Comparison of ENCODE assay signal across 8 cellular contexts in the genomic region with DNA sequence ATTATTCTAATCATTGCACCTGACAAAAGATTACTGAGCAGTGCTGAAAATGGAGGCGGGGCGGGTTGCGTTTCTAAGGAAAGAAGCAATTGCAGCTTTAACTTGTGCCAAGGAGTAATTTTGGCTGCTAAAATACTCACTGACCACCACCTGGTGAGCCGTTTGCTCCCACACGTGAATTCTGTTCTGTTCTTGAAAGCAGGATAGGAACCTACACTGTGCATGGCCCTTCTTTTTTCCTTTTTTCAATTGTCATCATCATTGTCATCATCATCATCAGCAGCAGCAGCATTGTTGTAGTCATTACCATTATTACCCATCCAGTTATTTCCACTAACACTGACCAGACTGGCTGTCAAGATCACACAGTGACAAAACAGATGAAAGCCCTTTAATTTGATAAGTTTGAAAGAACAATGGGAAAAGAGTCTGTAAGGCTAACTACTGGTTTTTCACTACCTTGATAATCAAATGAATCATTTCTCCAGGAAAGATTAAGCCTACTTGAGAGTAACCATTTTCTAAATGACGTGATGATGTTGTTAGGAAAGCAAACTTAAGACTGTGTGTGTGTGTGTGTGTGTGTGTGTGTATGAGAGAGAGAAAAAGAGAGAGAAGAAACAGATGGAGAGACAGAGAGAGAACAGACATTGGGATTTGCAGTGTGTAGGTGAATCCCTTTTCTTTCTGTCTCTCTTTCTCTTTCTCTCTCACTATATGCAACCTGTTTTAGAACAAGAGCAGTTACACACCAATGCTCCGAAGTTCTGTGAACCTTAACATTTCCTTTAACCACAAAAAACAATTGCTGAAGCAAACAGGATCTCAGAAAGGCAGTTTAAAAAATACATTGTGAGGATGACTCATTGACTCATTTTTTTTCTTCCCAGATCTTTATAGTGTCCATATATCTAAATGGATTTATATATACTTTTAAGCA. TPM values are rescaled to one million over a fixed set of nuclear protein-coding genes. Genes with fewer than 3 reads are reported as not detected.
DNase-seq lines count a peak whose midpoint lies in the region; ATAC-seq, FAIRE-seq and TF ChIP-seq lines count a peak whose summit lies in the region.

No MANE protein-coding gene starts in this region.

- peaks cover 14% of the 10 kb centered on the region for H3K4me1 ChIP-seq in Caco-2

- H3K4me3 ChIP-seq in Caco-2 (ENCODE audit: low read depth, low read length), result no peak overlapping the region

- H3K27ac Mint-ChIP-seq in activated CD4-positive, alpha-beta memory T cell treated with anti-CD3 and anti-CD28 coated beads for 36 hours, result peak overlapping the region; percentile 97
- peak overlapping the region; percentile 87 to 98 (median 95) for H3K27ac Mint-ChIP-seq in naive thymus-derived CD8-positive, alpha-beta T cell
- no peak overlapping the region for H3K27ac Mint-ChIP-seq in Caco-2 (ENCODE audit: unreplicated experiment)

- peaks cover 80% of the 10 kb centered on the region for H3K4me1 Mint-ChIP-seq in activated CD4-positive, alpha-beta memory T cell treated with anti-CD3 and anti-CD28 coated beads for 36 hours (ENCODE audit: low read depth)
- H3K4me1 Mint-ChIP-seq in naive thymus-derived CD8-positive, alpha-beta T cell, result peaks cover 30 to 70% (median 51%) of the 10 kb centered on the region in 4 donors
- no peaks in the 10 kb centered on the region for H3K4me1 Mint-ChIP-seq in Caco-2 (ENCODE audit: low read depth, unreplicated experiment)

- peaks cover 20% of the 10 kb centered on the region for H3K36me3 Mint-ChIP-seq in activated CD4-positive, alpha-beta memory T cell treated with anti-CD3 and anti-CD28 coated beads for 36 hours
- peaks cover 64 to 80% (median 70%) of the 10 kb centered on the region in 3 donors for H3K36me3 Mint-ChIP-seq in naive thymus-derived CD8-positive, alpha-beta T cell
- H3K36me3 Mint-ChIP-seq in Caco-2 (ENCODE audit: insufficient read depth, unreplicated experiment), result no peaks in the 10 kb centered on the region

- H3K36me3 ChIP-seq in Caco-2 (ENCODE audit: control insufficient read depth, insufficient read depth, low read length), result no peaks in the 10 kb centered on the region

- DNase-seq in GM18507 (ENCODE audit: extremely low spot score, insufficient read length, low read depth) (no peak), inferior parietal cortex (ENCODE audit: extremely low spot score) (no peak), NCI-H1417 treated with DMSO at 0.1 percent for 48 hours (lab: John Stamatoyannopoulos, UW) (no peak), Caco-2 (no peak), NCI-H1092 (lab: John Stamatoyannopoulos, UW) (no peak)
- DNase-seq in activated CD4-positive, alpha-beta memory T cell treated with anti-CD3 and anti-CD28 coated beads for 36 hours, result no peak
- DNase-seq in naive thymus-derived CD8-positive, alpha-beta T cell, result peak in 3 of 10 donors; percentile 57 to 75 (median 73)

- peaks cover 2% of the 10 kb centered on the region for H3K27me3 Mint-ChIP-seq in activated CD4-positive, alpha-beta memory T cell treated with anti-CD3 and anti-CD28 coated beads for 36 hours
- no peaks in the 10 kb centered on the region for H3K27me3 Mint-ChIP-seq in naive thymus-derived CD8-positive, alpha-beta T cell
- H3K27me3 Mint-ChIP-seq in Caco-2 (ENCODE audit: insufficient read depth, unreplicated experiment), result no peaks in the 10 kb centered on the region

- intact Hi-C loops in activated CD4-positive, alpha-beta memory T cell treated with anti-CD3 and anti-CD28 coated beads for 36 hours (cut with micrococcal nuclease), result loop anchor here (1.0 to 10.0 kb wide), 10 partner anchors 8 to 1093 kb away; a partner anchor contains a TSS
- intact Hi-C loops in Caco-2 (cut with micrococcal nuclease; ENCODE audit: unreplicated experiment), result no loop called here

- ATAC-seq in HG02885 (IDR thresholded peaks at IDR 0.05; ENCODE audit: poor library complexity, unreplicated experiment), result peak; percentile 28
- peak; percentile 37 to 43 for ATAC-seq in naive thymus-derived CD8-positive, alpha-beta T cell

- POLR2A ChIA-PET in activated CD4-positive, alpha-beta memory T cell treated with anti-CD3 and anti-CD28 coated beads for 36 hours (lab: Charles Lee), result interaction anchor here (0.6 to 6.0 kb wide), 7 partner anchors 10 to 188 kb away, joined by 3 to 45 read pairs (median 6); no protein-coding TSS in a partner anchor
- POLR2A ChIA-PET in naive thymus-derived CD8-positive, alpha-beta T cell (lab: Charles Lee), result interaction anchor here (0.7 to 18.7 kb wide), 14 partner anchors 9 to 107 kb away, joined by 3 to 1085 read pairs (median 10); no protein-coding TSS in a partner anchor
- POLR2A ChIA-PET in Caco-2 (lab: Charles Lee), result no interaction called here

- no peaks in the 10 kb centered on the region for H3K9me3 ChIP-seq in Caco-2

- BruUV-seq in Caco-2 (replicated peaks; lab: Mats Ljungman, UMichigan), result no TSS peak

- CTCF ChIA-PET in activated CD4-positive, alpha-beta memory T cell treated with anti-CD3 and anti-CD28 coated beads for 36 hours (lab: Charles Lee), result interaction anchor here (0.9 to 8.0 kb wide), 21 partner anchors 13 to 193 kb away, joined by 3 to 195 read pairs (median 24); no protein-coding TSS in a partner anchor
- CTCF ChIA-PET in Caco-2 (lab: Charles Lee), result interaction anchor here (1.1 kb wide), 1 partner anchor 60 kb away, joined by 3 read pairs; no protein-coding TSS in a partner anchor

- peak; percentile 93 for FAIRE-seq in GM18507 (lab: Jason Lieb, UNC)

- no peak for TF ChIP-seq CTCF in Caco-2 (IDR thresholded peaks at IDR 0.05; ENCODE audit: insufficient read depth in 1 of 2, low read depth in 1 of 2, low read length in 1 of 2, severe bottlenecking in 1 of 2, unreplicated experiment in 1 of 2)

- H3K9me3 Mint-ChIP-seq in activated CD4-positive, alpha-beta memory T cell treated with anti-CD3 and anti-CD28 coated beads for 36 hours, result peaks cover 6% of the 10 kb centered on the region
- H3K9me3 Mint-ChIP-seq in naive thymus-derived CD8-positive, alpha-beta T cell, result peaks cover 0 to 8% (median 3%) of the 10 kb centered on the region in 9 donors
- peaks cover 9% of the 10 kb centered on the region for H3K9me3 Mint-ChIP-seq in Caco-2 (ENCODE audit: unreplicated experiment)

- H3K27me3 ChIP-seq in Caco-2 (replicated peaks; ENCODE audit: control insufficient read depth, insufficient read depth, low read length), result no peaks in the 10 kb centered on the region

- peak overlapping the region; percentile 87 for H3K4me3 Mint-ChIP-seq in activated CD4-positive, alpha-beta memory T cell treated with anti-CD3 and anti-CD28 coated beads for 36 hours
- peak overlapping the region; percentile 81 to 99 (median 98) for H3K4me3 Mint-ChIP-seq in naive thymus-derived CD8-positive, alpha-beta T cell
- H3K4me3 Mint-ChIP-seq in Caco-2 (ENCODE audit: unreplicated experiment), result no peak overlapping the region

RNA-seq across cellular contexts. Expression of gene RIPOR2, which starts 3.7 kb away (rescaled TPM):
- total RNA-seq in activated CD4-positive, alpha-beta memory T cell treated with anti-CD3 and anti-CD28 coated beads for 36 hours, result 10 to 100 TPM; 64.5 to 68.7 TPM
- total RNA-seq in naive thymus-derived CD8-positive, alpha-beta T cell, result 100 to 1,000 TPM; 511 to 531 TPM
- polyA plus RNA-seq in naive thymus-derived CD8-positive, alpha-beta T cell, result 100 to 1,000 TPM; 413 to 542 (median 468) TPM
- total RNA-seq in Caco-2 (2022), result 0.64 and 0.86 TPM in 2 replicates

Comparison
In these comparisons a context has a peak if more than half of its experiments do, and no peak if none do; other contexts are left out.
1. RNA of gene RIPOR2, which starts 3.7 kb away (total RNA-seq): 511 to 531 TPM in naive thymus-derived CD8-positive, alpha-beta T cell and 64.5 to 68.7 TPM in activated CD4-positive, alpha-beta memory T cell treated with anti-CD3 and anti-CD28 coated beads for 36 hours; 0.64 to 0.86 TPM in Caco-2; every median in the first group is over 10 times any median in the second.